ENCODE assay signal across 8 cellular contexts in genomic region chr4:142845293-142846070, GRCh38. TPM values are rescaled to one million over a fixed set of nuclear protein-coding genes. Genes with fewer than 3 reads are reported as not detected.
DNase-seq lines count a peak whose midpoint lies in the region; ATAC-seq and TF ChIP-seq lines count a peak whose summit lies in the region.

No MANE protein-coding gene starts in this region.

- peaks cover 2% of the 10 kb centered on the region for H3K4me1 Mint-ChIP-seq in endodermal cell
- peaks cover 6% of the 10 kb centered on the region for H3K4me1 Mint-ChIP-seq in nephron

- H3K4me3 ChIP-seq in endodermal cell (ENCODE audit: low read length) = peak overlapping the region; percentile 80

- peaks cover 70% of the 10 kb centered on the region for H3K27me3 ChIP-seq in endodermal cell (ENCODE audit: control insufficient read depth, insufficient read depth, low read length, poor library complexity, severe bottlenecking)

- H3K9ac ChIP-seq in endodermal cell (ENCODE audit: extremely low read depth, low read length, poor library complexity, severe bottlenecking) = no peak overlapping the region

- peak overlapping the region; percentile 64 for H3K4me3 Mint-ChIP-seq in endodermal cell
- peak overlapping the region; percentile 92 to 94 (median 94) for H3K4me3 Mint-ChIP-seq in nephron

- H3K4me1 ChIP-seq in endodermal cell (ENCODE audit: control insufficient read depth, insufficient read depth, low read length) = no peaks in the 10 kb centered on the region

- H3K36me3 Mint-ChIP-seq in endodermal cell (ENCODE audit: low read depth) = no peaks in the 10 kb centered on the region
- H3K36me3 Mint-ChIP-seq in nephron (ENCODE audit: low read depth) = no peaks in the 10 kb centered on the region

- DNase-seq in T-helper 9 cell (peak; percentile 1), endodermal cell (peak; percentile 81), inferior parietal cortex (ENCODE audit: extremely low spot score) (no peak)
- DNase-seq in effector CD8-positive, alpha-beta T cell (lab: John Stamatoyannopoulos, UW) = no peak

- no peaks in the 10 kb centered on the region for H3K9me3 ChIP-seq in endodermal cell (ENCODE audit: control insufficient read depth, low read length)

- no peak overlapping the region for H3K27ac ChIP-seq in endodermal cell (ENCODE audit: low read depth, low read length)

- H3K36me3 ChIP-seq in endodermal cell (ENCODE audit: control insufficient read depth, insufficient read depth, low read length) = no peaks in the 10 kb centered on the region

- 7% methylated on average over 41 of the region's 41 CpGs; no CpG with 5 or more reads in 1 of the 2 experiments for WGBS in endodermal cell (ENCODE audit: insufficient coverage in 1 of 2, insufficient read length in 1 of 2), 2 experiments

- H3K9me3 Mint-ChIP-seq in endodermal cell = no peaks in the 10 kb centered on the region
- H3K9me3 Mint-ChIP-seq in nephron = no peaks in the 10 kb centered on the region

- peaks cover 64% of the 10 kb centered on the region for H3K27me3 Mint-ChIP-seq in endodermal cell (ENCODE audit: insufficient read depth)
- H3K27me3 Mint-ChIP-seq in nephron (ENCODE audit: low read depth) = peaks cover 63% of the 10 kb centered on the region

- H3K27ac Mint-ChIP-seq in endodermal cell = no peak overlapping the region
- H3K27ac Mint-ChIP-seq in nephron = no peak overlapping the region

- ATAC-seq in GM21528 (IDR thresholded peaks at IDR 0.05; ENCODE audit: low FRiP score, unreplicated experiment) (peak; percentile 12), HG02678 (IDR thresholded peaks at IDR 0.05; ENCODE audit: unreplicated experiment) (no peak), HG03280 (IDR thresholded peaks at IDR 0.05; ENCODE audit: unreplicated experiment) (no peak)

- no peak for TF ChIP-seq CTCF in endodermal cell (conservative IDR thresholded peaks at IDR 0.05)
- TF ChIP-seq CTCF in nephron (IDR thresholded peaks at IDR 0.05; ENCODE audit: unreplicated experiment in 3 of 3) = no peak

RNA-seq across cellular contexts. Expression of gene INPP4B, which starts 0.6 kb away (rescaled TPM):
- total RNA-seq in endodermal cell = under 1 TPM; 0.64 to 0.66 TPM
- polyA plus RNA-seq in endodermal cell (2013, experiment 1 of 2) = 3.8 TPM
- polyA plus RNA-seq in endodermal cell (2013, experiment 2 of 2) = 4.2 TPM

Comparison
In these comparisons a context has a peak if more than half of its experiments do, and no peak if none do; other contexts are left out.
1. DNase-seq: peak in T-helper 9 cell (single experiment) and endodermal cell (single experiment); none in effector CD8-positive, alpha-beta T cell (single experiment) and inferior parietal cortex (single experiment).